ENCODE assay signal across 9 cellular contexts in the genomic region with DNA sequence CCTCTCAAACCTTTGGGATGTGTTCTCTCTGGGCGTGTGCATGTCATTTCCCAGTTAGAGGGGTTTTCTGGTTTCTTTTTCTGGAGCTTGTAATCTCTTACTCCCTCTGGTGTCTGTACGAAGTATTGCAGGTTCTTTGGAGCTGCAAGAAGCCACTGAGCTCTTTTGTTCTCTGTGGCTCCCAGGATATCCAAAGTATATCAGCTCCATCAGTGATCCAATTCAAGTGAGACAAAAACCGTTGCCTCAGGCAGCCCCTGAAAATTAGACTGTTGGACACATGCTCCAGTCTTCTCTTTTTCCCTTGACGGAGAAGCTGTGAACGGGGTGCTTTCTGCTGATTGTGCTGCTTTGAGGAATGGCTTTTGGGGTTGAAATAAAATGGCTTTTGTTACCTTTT. TPM values are rescaled to one million over a fixed set of nuclear protein-coding genes. Genes with fewer than 3 reads are reported as not detected.
A peak's percentile ranks its signal among the peaks of the same experiment; 100 is the strongest.
DNase-seq lines count a peak whose midpoint lies in the region; ATAC-seq lines count a peak whose summit lies in the region.
"Had no signal": no experiment of that assay in that cellular context is flagged by ENCODE, and none has a peak within 500 bp of the region (broad histone marks: within the 10 kb centered on the region; RNA-seq: fewer than 3 reads in every experiment).

No MANE protein-coding gene starts in this region.

- H3K4me1 Mint-ChIP-seq in effector memory CD8-positive, alpha-beta T cell (ENCODE audit: low read depth in 2 of 2): peaks cover 4 to 6% of the 10 kb centered on the region in 2 donors

- DNase-seq in NCI-H526 (lab: John Stamatoyannopoulos, UW): peak; percentile 24 to 67
- no peak for DNase-seq in NCI-H526 treated with DMSO at 0.1 percent for 48 hours (lab: John Stamatoyannopoulos, UW)
- peak; percentile 74 for DNase-seq in RKO (ENCODE audit: low spot score)
- DNase-seq in effector memory CD8-positive, alpha-beta T cell: peak; percentile 41 to 54 (median 46)
- DNase-seq in mesenchymal stem cell: peak; percentile 75
- no peak for DNase-seq in UCSD-AML1 (lab: John Stamatoyannopoulos, UW; ENCODE audit: unreplicated experiment)

- no peak overlapping the region for H3K4me2 ChIP-seq in mesenchymal stem cell (ENCODE audit: low read length, poor library complexity, severe bottlenecking)

- H3K27ac ChIP-seq in KOPT-K1 (ENCODE audit: low read depth, low read length, poor library complexity, severe bottlenecking): peak overlapping the region; percentile 8
- no peak overlapping the region for H3K27ac ChIP-seq in mesenchymal stem cell (ENCODE audit: low read length, poor library complexity, severe bottlenecking)

- no peak overlapping the region for H2BK5ac ChIP-seq in mesenchymal stem cell (ENCODE audit: low read depth, low read length, poor library complexity, severe bottlenecking)

- H3K9me3 ChIP-seq in KOPT-K1 (ENCODE audit: insufficient read depth, low read length, poor library complexity, severe bottlenecking) (peaks cover 42% of the 10 kb centered on the region), mesenchymal stem cell (ENCODE audit: control insufficient read depth, low read length) (peaks cover 27% of the 10 kb centered on the region)

- no peak overlapping the region for H3K4me3 Mint-ChIP-seq in effector memory CD8-positive, alpha-beta T cell
- H3K4me3 Mint-ChIP-seq: activated naive CD8-positive, alpha-beta T cell had no signal

- peak; percentile 57 for ATAC-seq in effector memory CD8-positive, alpha-beta T cell (replicated peaks)
- no peak for ATAC-seq in HG02885 (IDR thresholded peaks at IDR 0.05; ENCODE audit: poor library complexity, unreplicated experiment)

- no peaks in the 10 kb centered on the region for H3K36me3 Mint-ChIP-seq in effector memory CD8-positive, alpha-beta T cell (ENCODE audit: insufficient read depth)

- H3K18ac ChIP-seq in mesenchymal stem cell (ENCODE audit: low read depth in 1 of 2, low read length in 2 of 2): no peak overlapping the region

- H3K27ac Mint-ChIP-seq in effector memory CD8-positive, alpha-beta T cell: no peak overlapping the region
- H3K27ac Mint-ChIP-seq: activated naive CD8-positive, alpha-beta T cell had no signal

- no peak overlapping the region for H2BK15ac ChIP-seq in mesenchymal stem cell (ENCODE audit: low read depth, poor library complexity, severe bottlenecking)

- H3K9ac ChIP-seq in mesenchymal stem cell (ENCODE audit: low read length): no peak overlapping the region

- no peaks in the 10 kb centered on the region for H3K79me1 ChIP-seq in mesenchymal stem cell (replicated peaks; ENCODE audit: low read length, poor library complexity, severe bottlenecking)

- H2BK120ac ChIP-seq in mesenchymal stem cell (ENCODE audit: low read depth, low read length): no peak overlapping the region

- no peak overlapping the region for H4K91ac ChIP-seq in mesenchymal stem cell (ENCODE audit: low read length)

- no peak overlapping the region for H2AK5ac ChIP-seq in mesenchymal stem cell (ENCODE audit: low read length, severe bottlenecking)

- no peaks in the 10 kb centered on the region for H3K36me3 ChIP-seq in KOPT-K1 (ENCODE audit: insufficient read depth, low read length)
- H3K36me3 ChIP-seq in mesenchymal stem cell (ENCODE audit: control insufficient read depth in 1 of 2, insufficient read depth in 2 of 2, low read depth in 1 of 2, low read length in 2 of 2): no peaks in the 10 kb centered on the region

- H4K8ac ChIP-seq in mesenchymal stem cell (ENCODE audit: low read length): no peak overlapping the region

- no peak overlapping the region for H2BK12ac ChIP-seq in mesenchymal stem cell (ENCODE audit: low read length in 2 of 2)

- no peak overlapping the region for H3K23ac ChIP-seq in mesenchymal stem cell (ENCODE audit: low read length in 2 of 2)

- H3K27me3 ChIP-seq in mesenchymal stem cell (ENCODE audit: control insufficient read depth in 1 of 2, insufficient read depth in 1 of 2, low read length in 2 of 2): peaks cover 0 to 2% of the 10 kb centered on the region in 2 experiments

- H3K27me3 Mint-ChIP-seq in effector memory CD8-positive, alpha-beta T cell: peaks cover 36 to 46% of the 10 kb centered on the region in 2 donors

- peaks cover 2% of the 10 kb centered on the region for H3K4me1 ChIP-seq in mesenchymal stem cell (ENCODE audit: control insufficient read depth, insufficient read depth, low read depth, low read length)

- H3K9me3 Mint-ChIP-seq in effector memory CD8-positive, alpha-beta T cell: peaks cover 0 to 6% of the 10 kb centered on the region in 2 donors

- H2AFZ ChIP-seq in mesenchymal stem cell (ENCODE audit: low read depth, low read length): no peak overlapping the region

- no peak overlapping the region for H3K14ac ChIP-seq in mesenchymal stem cell (ENCODE audit: low read length in 2 of 2)

- no peak overlapping the region for H3K4me3 ChIP-seq in mesenchymal stem cell (ENCODE audit: insufficient read depth in 1 of 2, low read depth in 1 of 2, low read length in 2 of 2)

- H3K4ac ChIP-seq in mesenchymal stem cell (ENCODE audit: low read depth in 1 of 2, low read length in 2 of 2): no peak overlapping the region

- 49% methylated on average over 5 of the region's 5 CpGs for WGBS in mesenchymal stem cell

RNA-seq across cellular contexts. Expression of gene LDLRAD4, which starts 59.0 kb away (rescaled TPM):
- 0.23 TPM for polyA plus RNA-seq in mesenchymal stem cell (2013, experiment 1 of 2)
- polyA plus RNA-seq in mesenchymal stem cell (2013, experiment 2 of 2): 0.41 TPM

Comparison
In these comparisons a context has a peak if more than half of its experiments do, and no peak if none do; other contexts are left out.
1. DNase-seq: peak in NCI-H526 (2 of 2), RKO (single experiment), effector memory CD8-positive, alpha-beta T cell (3 of 3) and mesenchymal stem cell (single experiment); none in NCI-H526 treated with DMSO at 0.1 percent for 48 hours (single experiment) and UCSD-AML1 (single experiment).